Comparison of ENCODE assay signal across 8 cellular contexts in genomic region chr15:82047493-82048446, GRCh38. TPM values are rescaled to one million over a fixed set of nuclear protein-coding genes. Genes with fewer than 3 reads are reported as not detected.
DNase-seq lines count a peak whose midpoint lies in the region; ATAC-seq and TF ChIP-seq lines count a peak whose summit lies in the region.

No MANE protein-coding gene starts in this region.

- in situ Hi-C loops in astrocyte of the cerebellum (cut with HindIII; ENCODE audit: low sequenced_read_pairs) (no loop called here), KBM-7 (cut with MboI; ENCODE audit: low pct_unique_long_range_greater_than_20kb, low sequenced_read_pairs) (loop anchor here (10.0 kb wide), 1 partner anchor 93 kb away; no protein-coding TSS in a partner anchor)

- DNase-seq in GM12865 (ENCODE audit: low read depth) (no peak), astrocyte of the cerebellum (ENCODE audit: low read depth) (peak; percentile 9), immature natural killer cell (no peak), smooth muscle cell of the brain vasculature (ENCODE audit: low read depth, low spot score) (peak; percentile 3), DMS 273 treated with DMSO at 0.1 percent for 48 hours (lab: John Stamatoyannopoulos, UW) (no peak), KBM-7 (no peak), NCI-H1105 treated with DMSO at 0.1 percent for 48 hours (lab: John Stamatoyannopoulos, UW) (no peak)

- H3K4me1 Mint-ChIP-seq in immature natural killer cell: peaks cover 12 to 21% of the 10 kb centered on the region in 2 donors

- peak overlapping the region; percentile 70 to 82 (median 76) for H3K4me3 Mint-ChIP-seq in immature natural killer cell

- no peaks in the 10 kb centered on the region for H3K9me3 Mint-ChIP-seq in immature natural killer cell

- ATAC-seq in HG03520 (IDR thresholded peaks at IDR 0.05; ENCODE audit: unreplicated experiment): peak; percentile 1

- peak overlapping the region in 3 of 6 donors; percentile 34 to 40 (median 39) for H3K27ac Mint-ChIP-seq in immature natural killer cell

- no peaks in the 10 kb centered on the region for H3K36me3 Mint-ChIP-seq in immature natural killer cell

- H3K4me3 ChIP-seq in GM12865 (ENCODE audit: low read depth, low read length) (peak overlapping the region; percentile 48), astrocyte of the cerebellum (ENCODE audit: low read depth, low read length) (peak overlapping the region; percentile 86)

- H3K27me3 Mint-ChIP-seq in immature natural killer cell (ENCODE audit: low read depth in 3 of 3): peaks cover 6 to 20% (median 9%) of the 10 kb centered on the region in 3 donors

- TF ChIP-seq CTCF in GM12865 (IDR thresholded peaks at IDR 0.05; ENCODE audit: insufficient read depth, low read depth, low read length, missing control alignments) (no peak), astrocyte of the cerebellum (IDR thresholded peaks at IDR 0.05; ENCODE audit: low read depth, low read length, missing control alignments) (no peak)

RNA-seq across cellular contexts. Expression of gene MEX3B, which starts 2.0 kb away (rescaled TPM):
- under 1 TPM in 1 of 3 donors, not detected in 2; 0.06 TPM for polyA plus RNA-seq in immature natural killer cell

Comparison
In these comparisons a context has a peak if more than half of its experiments do, and no peak if none do; other contexts are left out.
1. DNase-seq: peak in astrocyte of the cerebellum (single experiment) and smooth muscle cell of the brain vasculature (single experiment); none in GM12865 (single experiment), immature natural killer cell (0 of 3), DMS 273 treated with DMSO at 0.1 percent for 48 hours (single experiment), KBM-7 (single experiment) and NCI-H1105 treated with DMSO at 0.1 percent for 48 hours (single experiment).